In genomic region chr4:138488527-138488926, GRCh38 we compare ENCODE assay signal across 1 cellular context.
TF ChIP-seq lines count a peak whose summit lies in the region.

No MANE protein-coding gene starts in this region.

TF ChIP-seq in GM23338, 12 proteins besides CTCF, POLR2A, EP300 and RAD21 (continued from another document):
- TF ChIP-seq, protein P1, sequence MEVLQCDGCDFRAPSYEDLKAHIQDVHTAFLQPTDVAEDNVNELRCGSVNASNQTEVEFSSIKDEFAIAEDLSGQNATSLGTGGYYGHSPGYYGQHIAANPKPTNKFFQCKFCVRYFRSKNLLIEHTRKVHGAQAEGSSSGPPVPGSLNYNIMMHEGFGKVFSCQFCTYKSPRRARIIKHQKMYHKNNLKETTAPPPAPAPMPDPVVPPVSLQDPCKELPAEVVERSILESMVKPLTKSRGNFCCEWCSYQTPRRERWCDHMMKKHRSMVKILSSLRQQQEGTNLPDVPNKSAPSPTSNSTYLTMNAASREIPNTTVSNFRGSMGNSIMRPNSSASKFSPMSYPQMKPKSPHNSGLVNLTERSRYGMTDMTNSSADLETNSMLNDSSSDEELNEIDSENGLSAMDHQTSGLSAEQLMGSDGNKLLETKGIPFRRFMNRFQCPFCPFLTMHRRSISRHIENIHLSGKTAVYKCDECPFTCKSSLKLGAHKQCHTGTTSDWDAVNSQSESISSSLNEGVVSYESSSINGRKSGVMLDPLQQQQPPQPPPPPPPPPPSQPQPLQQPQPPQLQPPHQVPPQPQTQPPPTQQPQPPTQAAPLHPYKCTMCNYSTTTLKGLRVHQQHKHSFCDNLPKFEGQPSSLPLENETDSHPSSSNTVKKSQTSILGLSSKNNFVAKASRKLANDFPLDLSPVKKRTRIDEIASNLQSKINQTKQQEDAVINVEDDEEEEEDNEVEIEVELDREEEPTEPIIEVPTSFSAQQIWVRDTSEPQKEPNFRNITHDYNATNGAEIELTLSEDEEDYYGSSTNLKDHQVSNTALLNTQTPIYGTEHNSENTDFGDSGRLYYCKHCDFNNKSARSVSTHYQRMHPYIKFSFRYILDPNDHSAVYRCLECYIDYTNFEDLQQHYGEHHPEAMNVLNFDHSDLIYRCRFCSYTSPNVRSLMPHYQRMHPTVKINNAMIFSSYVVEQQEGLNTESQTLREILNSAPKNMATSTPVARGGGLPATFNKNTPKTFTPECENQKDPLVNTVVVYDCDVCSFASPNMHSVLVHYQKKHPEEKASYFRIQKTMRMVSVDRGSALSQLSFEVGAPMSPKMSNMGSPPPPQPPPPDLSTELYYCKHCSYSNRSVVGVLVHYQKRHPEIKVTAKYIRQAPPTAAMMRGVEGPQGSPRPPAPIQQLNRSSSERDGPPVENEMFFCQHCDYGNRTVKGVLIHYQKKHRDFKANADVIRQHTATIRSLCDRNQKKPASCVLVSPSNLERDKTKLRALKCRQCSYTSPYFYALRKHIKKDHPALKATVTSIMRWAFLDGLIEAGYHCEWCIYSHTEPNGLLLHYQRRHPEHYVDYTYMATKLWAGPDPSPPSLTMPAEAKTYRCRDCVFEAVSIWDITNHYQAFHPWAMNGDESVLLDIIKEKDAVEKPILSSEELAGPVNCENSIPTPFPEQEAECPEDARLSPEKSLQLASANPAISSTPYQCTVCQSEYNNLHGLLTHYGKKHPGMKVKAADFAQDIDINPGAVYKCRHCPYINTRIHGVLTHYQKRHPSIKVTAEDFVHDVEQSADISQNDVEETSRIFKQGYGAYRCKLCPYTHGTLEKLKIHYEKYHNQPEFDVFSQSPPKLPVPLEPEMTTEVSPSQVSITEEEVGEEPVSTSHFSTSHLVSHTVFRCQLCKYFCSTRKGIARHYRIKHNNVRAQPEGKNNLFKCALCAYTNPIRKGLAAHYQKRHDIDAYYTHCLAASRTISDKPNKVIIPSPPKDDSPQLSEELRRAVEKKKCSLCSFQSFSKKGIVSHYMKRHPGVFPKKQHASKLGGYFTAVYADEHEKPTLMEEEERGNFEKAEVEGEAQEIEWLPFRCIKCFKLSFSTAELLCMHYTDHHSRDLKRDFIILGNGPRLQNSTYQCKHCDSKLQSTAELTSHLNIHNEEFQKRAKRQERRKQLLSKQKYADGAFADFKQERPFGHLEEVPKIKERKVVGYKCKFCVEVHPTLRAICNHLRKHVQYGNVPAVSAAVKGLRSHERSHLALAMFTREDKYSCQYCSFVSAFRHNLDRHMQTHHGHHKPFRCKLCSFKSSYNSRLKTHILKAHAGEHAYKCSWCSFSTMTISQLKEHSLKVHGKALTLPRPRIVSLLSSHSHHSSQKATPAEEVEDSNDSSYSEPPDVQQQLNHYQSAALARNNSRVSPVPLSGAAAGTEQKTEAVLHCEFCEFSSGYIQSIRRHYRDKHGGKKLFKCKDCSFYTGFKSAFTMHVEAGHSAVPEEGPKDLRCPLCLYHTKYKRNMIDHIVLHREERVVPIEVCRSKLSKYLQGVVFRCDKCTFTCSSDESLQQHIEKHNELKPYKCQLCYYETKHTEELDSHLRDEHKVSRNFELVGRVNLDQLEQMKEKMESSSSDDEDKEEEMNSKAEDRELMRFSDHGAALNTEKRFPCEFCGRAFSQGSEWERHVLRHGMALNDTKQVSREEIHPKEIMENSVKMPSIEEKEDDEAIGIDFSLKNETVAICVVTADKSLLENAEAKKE (CRISPR knock-in tag; IDR thresholded peaks at IDR 0.05), result no peak
- no peak for TF ChIP-seq EZH2phosphoT487 (IDR thresholded peaks at IDR 0.05; ENCODE audit: unreplicated experiment)
- no peak for TF ChIP-seq EZH2 (IDR thresholded peaks at IDR 0.05; ENCODE audit: low read depth, unreplicated experiment)
- no peak for TF ChIP-seq POLR2AphosphoS5 (IDR thresholded peaks at IDR 0.05; ENCODE audit: low read depth)
- TF ChIP-seq, protein P2, sequence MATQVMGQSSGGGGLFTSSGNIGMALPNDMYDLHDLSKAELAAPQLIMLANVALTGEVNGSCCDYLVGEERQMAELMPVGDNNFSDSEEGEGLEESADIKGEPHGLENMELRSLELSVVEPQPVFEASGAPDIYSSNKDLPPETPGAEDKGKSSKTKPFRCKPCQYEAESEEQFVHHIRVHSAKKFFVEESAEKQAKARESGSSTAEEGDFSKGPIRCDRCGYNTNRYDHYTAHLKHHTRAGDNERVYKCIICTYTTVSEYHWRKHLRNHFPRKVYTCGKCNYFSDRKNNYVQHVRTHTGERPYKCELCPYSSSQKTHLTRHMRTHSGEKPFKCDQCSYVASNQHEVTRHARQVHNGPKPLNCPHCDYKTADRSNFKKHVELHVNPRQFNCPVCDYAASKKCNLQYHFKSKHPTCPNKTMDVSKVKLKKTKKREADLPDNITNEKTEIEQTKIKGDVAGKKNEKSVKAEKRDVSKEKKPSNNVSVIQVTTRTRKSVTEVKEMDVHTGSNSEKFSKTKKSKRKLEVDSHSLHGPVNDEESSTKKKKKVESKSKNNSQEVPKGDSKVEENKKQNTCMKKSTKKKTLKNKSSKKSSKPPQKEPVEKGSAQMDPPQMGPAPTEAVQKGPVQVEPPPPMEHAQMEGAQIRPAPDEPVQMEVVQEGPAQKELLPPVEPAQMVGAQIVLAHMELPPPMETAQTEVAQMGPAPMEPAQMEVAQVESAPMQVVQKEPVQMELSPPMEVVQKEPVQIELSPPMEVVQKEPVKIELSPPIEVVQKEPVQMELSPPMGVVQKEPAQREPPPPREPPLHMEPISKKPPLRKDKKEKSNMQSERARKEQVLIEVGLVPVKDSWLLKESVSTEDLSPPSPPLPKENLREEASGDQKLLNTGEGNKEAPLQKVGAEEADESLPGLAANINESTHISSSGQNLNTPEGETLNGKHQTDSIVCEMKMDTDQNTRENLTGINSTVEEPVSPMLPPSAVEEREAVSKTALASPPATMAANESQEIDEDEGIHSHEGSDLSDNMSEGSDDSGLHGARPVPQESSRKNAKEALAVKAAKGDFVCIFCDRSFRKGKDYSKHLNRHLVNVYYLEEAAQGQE (IDR thresholded peaks at IDR 0.05; ENCODE audit: unreplicated experiment), result no peak
- TF ChIP-seq NANOG (IDR thresholded peaks at IDR 0.05; ENCODE audit: borderline replicate concordance), result no peak
- no peak for TF ChIP-seq STAT1 (IDR thresholded peaks at IDR 0.05; ENCODE audit: unreplicated experiment)
- no peak for TF ChIP-seq ETS1 (IDR thresholded peaks at IDR 0.05)
- TF ChIP-seq JUNB (IDR thresholded peaks at IDR 0.05; ENCODE audit: unreplicated experiment), result no peak
- TF ChIP-seq ZNF114 (CRISPR knock-in tag; IDR thresholded peaks at IDR 0.05), result no peak
